In genomic region chr7:101940830-101941229, GRCh38 we compare ENCODE assay signal across 10 cellular contexts.
DNase-seq lines count a peak whose midpoint lies in the region; ATAC-seq, FAIRE-seq and TF ChIP-seq lines count a peak whose summit lies in the region.
"Had no signal": no experiment of that assay in that cellular context is flagged by ENCODE, and none has a peak within 500 bp of the region (broad histone marks: within the 10 kb centered on the region; RNA-seq: fewer than 3 reads in every experiment).

No MANE protein-coding gene starts in this region.

- no peak overlapping the region for H3K27ac Mint-ChIP-seq in stimulated activated effector memory CD8-positive, alpha-beta T cell treated with anti-CD3 and anti-CD28 coated beads, Interleukin-12 subunit alpha, Interleukin-12 subunit beta, amount 100 ng/mL, for 72 hours
- H3K27ac Mint-ChIP-seq in activated T-helper 17 cell treated with anti-CD3 and anti-CD28 coated beads, Interleukin-2, amount 50 U/mL, for 72 hours, result no peak overlapping the region
- H3K27ac Mint-ChIP-seq in stimulated activated memory B cell treated with anti-CD40 and anti-IgM and Interleukin-4, amounts not matched to agents 10 μg/mL and 1 μg/mL and 100 μg/mL, for 72 hours, result no peak overlapping the region
- H3K27ac Mint-ChIP-seq: stimulated activated naive CD8-positive, alpha-beta T cell treated with anti-CD3 and anti-CD28 coated beads, Interleukin-15, Interleukin-2, amounts not matched to agents 100 ng/mL and 50 ng/mL, for 24 hours had no signal

- CTCF ChIA-PET in GM12878 (lab: Yijun Ruan, JAX), result interaction anchor here (0.7 to 1.3 kb wide), 2 partner anchors 14 to 15 kb away, joined by 3 read pairs; no protein-coding TSS in a partner anchor

- no peaks in the 10 kb centered on the region for H3K36me3 Mint-ChIP-seq in stimulated activated effector memory CD8-positive, alpha-beta T cell treated with anti-CD3 and anti-CD28 coated beads, Interleukin-12 subunit alpha, Interleukin-12 subunit beta, amount 100 ng/mL, for 72 hours
- no peaks in the 10 kb centered on the region for H3K36me3 Mint-ChIP-seq in activated T-helper 17 cell treated with anti-CD3 and anti-CD28 coated beads, Interleukin-2, amount 50 U/mL, for 72 hours (ENCODE audit: low read depth)
- H3K36me3 Mint-ChIP-seq in stimulated activated memory B cell treated with anti-CD40 and anti-IgM and Interleukin-4, amounts not matched to agents 10 μg/mL and 1 μg/mL and 100 μg/mL, for 72 hours, result peaks cover 9% of the 10 kb centered on the region

- DNase-seq in MM.1S, result no peak
- no peak for DNase-seq in GM12878 (ENCODE audit: low read depth, low spot score)
- peak; percentile 29 for DNase-seq in mesenchymal stem cell
- no peak for DNase-seq in NCI-H1694 treated with DMSO at 0.1 percent for 48 hours (lab: John Stamatoyannopoulos, UW)
- DNase-seq in stimulated activated effector memory CD8-positive, alpha-beta T cell treated with anti-CD3 and anti-CD28 coated beads, Interleukin-12 subunit alpha, Interleukin-12 subunit beta, amount 100 ng/mL, for 72 hours (ENCODE audit: low spot score in 2 of 2), result no peak
- DNase-seq: nucleus accumbens had no signal

- H3K18ac ChIP-seq in mesenchymal stem cell (ENCODE audit: low read depth in 1 of 2, low read length in 2 of 2), result peak overlapping the region; percentile 31 to 53

- no peaks in the 10 kb centered on the region for H3K9me2 ChIP-seq in MM.1S (replicated peaks; ENCODE audit: insufficient read depth, low read length)

- H3K4me1 ChIP-seq in BLaER1 (peaks cover 95% of the 10 kb centered on the region), MM.1S (ENCODE audit: low read length) (peaks cover 40% of the 10 kb centered on the region), GM12878 (ENCODE audit: control insufficient read depth, insufficient read depth, low read length) (peaks cover 48% of the 10 kb centered on the region), mesenchymal stem cell (ENCODE audit: control insufficient read depth, insufficient read depth, low read depth, low read length) (peaks cover 40% of the 10 kb centered on the region)

- H3K27me3 Mint-ChIP-seq in activated T-helper 17 cell treated with anti-CD3 and anti-CD28 coated beads, Interleukin-2, amount 50 U/mL, for 72 hours, result no peaks in the 10 kb centered on the region
- H3K27me3 Mint-ChIP-seq in stimulated activated memory B cell treated with anti-CD40 and anti-IgM and Interleukin-4, amounts not matched to agents 10 μg/mL and 1 μg/mL and 100 μg/mL, for 72 hours, result no peaks in the 10 kb centered on the region
- H3K27me3 Mint-ChIP-seq: stimulated activated naive CD8-positive, alpha-beta T cell treated with anti-CD3 and anti-CD28 coated beads, Interleukin-15, Interleukin-2, amounts not matched to agents 100 ng/mL and 50 ng/mL, for 24 hours had no signal

- peak overlapping the region in 1 of 2 experiments; percentile 27 for H3K4ac ChIP-seq in mesenchymal stem cell (ENCODE audit: low read depth in 1 of 2, low read length in 2 of 2)

- BruUV-seq in GM12878 (replicated peaks; lab: Mats Ljungman, UMichigan), result no TSS peak

- H2AFZ ChIP-seq in MM.1S (ENCODE audit: low read length), result no peak overlapping the region
- no peak overlapping the region for H2AFZ ChIP-seq in GM12878 (ENCODE audit: control insufficient read depth, low read depth, low read length)
- H2AFZ ChIP-seq in mesenchymal stem cell (ENCODE audit: low read depth, low read length), result no peak overlapping the region

- H4K8ac ChIP-seq in mesenchymal stem cell (ENCODE audit: low read length), result no peak overlapping the region

- peaks cover 16% of the 10 kb centered on the region for H3F3A ChIP-seq in MM.1S (ENCODE audit: insufficient read depth, low read length)

- intact Hi-C loops in GM12878 (cut with micrococcal nuclease; ENCODE audit: unreplicated experiment), result no loop called here

- no peak overlapping the region for H3K4me3 Mint-ChIP-seq in stimulated activated effector memory CD8-positive, alpha-beta T cell treated with anti-CD3 and anti-CD28 coated beads, Interleukin-12 subunit alpha, Interleukin-12 subunit beta, amount 100 ng/mL, for 72 hours
- H3K4me3 Mint-ChIP-seq in activated T-helper 17 cell treated with anti-CD3 and anti-CD28 coated beads, Interleukin-2, amount 50 U/mL, for 72 hours, result no peak overlapping the region
- H3K4me3 Mint-ChIP-seq in stimulated activated memory B cell treated with anti-CD40 and anti-IgM and Interleukin-4, amounts not matched to agents 10 μg/mL and 1 μg/mL and 100 μg/mL, for 72 hours, result no peak overlapping the region
- H3K4me3 Mint-ChIP-seq: stimulated activated naive CD8-positive, alpha-beta T cell treated with anti-CD3 and anti-CD28 coated beads, Interleukin-15, Interleukin-2, amounts not matched to agents 100 ng/mL and 50 ng/mL, for 24 hours had no signal

- no peak overlapping the region for H4K91ac ChIP-seq in mesenchymal stem cell (ENCODE audit: low read length)

- 80% methylated on average over 8 of the region's 9 CpGs for WGBS in GM12878 (ENCODE audit: insufficient coverage, insufficient replicate concordance, low lambda C conversion rate, missing lambda C conversion rate)
- WGBS in mesenchymal stem cell, result 60% methylated on average over 9 of the region's 9 CpGs

- TF ChIP-seq RAD21 in GM12878 (IDR thresholded peaks at IDR 0.05; ENCODE audit: insufficient read depth, low read depth, low read length), result no peak

- in situ Hi-C loops in GM12878 (cut with MboI), result no loop called here

- H3K79me2 ChIP-seq in MM.1S (ENCODE audit: low read length), result peaks cover 72% of the 10 kb centered on the region
- peaks cover 6% of the 10 kb centered on the region for H3K79me2 ChIP-seq in GM12878 (ENCODE audit: control insufficient read depth, insufficient read depth, low read length)

- TF ChIP-seq POLR2A in GM12878 (IDR thresholded peaks at IDR 0.05; ENCODE audit: low read depth, low read length), result no peak

- SMC1A ChIA-PET in GM12878 (lab: Charles Lee; ENCODE audit: uncharacterized antibody, unreplicated experiment), result interaction anchor here (0.6 to 3.7 kb wide), 11 partner anchors 9 to 123 kb away, joined by 3 to 21 read pairs (median 4); no protein-coding TSS in a partner anchor

- ATAC-seq in GM12878, result no peak
- no peak for ATAC-seq in stimulated activated effector memory CD8-positive, alpha-beta T cell treated with anti-CD3 and anti-CD28 coated beads, Interleukin-12 subunit alpha, Interleukin-12 subunit beta, amount 100 ng/mL, for 72 hours
- ATAC-seq in activated T-helper 17 cell treated with anti-CD3 and anti-CD28 coated beads, Interleukin-2, amount 50 U/mL, for 72 hours (replicated peaks), result no peak
- ATAC-seq in stimulated activated memory B cell treated with anti-CD40 and anti-IgM and Interleukin-4, amounts not matched to agents 10 μg/mL and 1 μg/mL and 100 μg/mL, for 72 hours, result no peak

- peak overlapping the region; percentile 79 for H3K4me2 ChIP-seq in BLaER1
- peak overlapping the region; percentile 48; the same call in 1 of the 2 replicates for H3K4me2 ChIP-seq in MM.1S (ENCODE audit: low read depth, low read length)
- H3K4me2 ChIP-seq in GM12878 (ENCODE audit: control insufficient read depth, insufficient read depth), result peak overlapping the region; percentile 7; the same call in 1 of the 2 replicates
- no peak overlapping the region for H3K4me2 ChIP-seq in mesenchymal stem cell (ENCODE audit: low read length, poor library complexity, severe bottlenecking)

- no peaks in the 10 kb centered on the region for H3K9me3 Mint-ChIP-seq in stimulated activated effector memory CD8-positive, alpha-beta T cell treated with anti-CD3 and anti-CD28 coated beads, Interleukin-12 subunit alpha, Interleukin-12 subunit beta, amount 100 ng/mL, for 72 hours
- H3K9me3 Mint-ChIP-seq in activated T-helper 17 cell treated with anti-CD3 and anti-CD28 coated beads, Interleukin-2, amount 50 U/mL, for 72 hours, result no peaks in the 10 kb centered on the region
- H3K9me3 Mint-ChIP-seq in stimulated activated memory B cell treated with anti-CD40 and anti-IgM and Interleukin-4, amounts not matched to agents 10 μg/mL and 1 μg/mL and 100 μg/mL, for 72 hours, result peaks cover 3% of the 10 kb centered on the region
- H3K9me3 Mint-ChIP-seq: stimulated activated naive CD8-positive, alpha-beta T cell treated with anti-CD3 and anti-CD28 coated beads, Interleukin-15, Interleukin-2, amounts not matched to agents 100 ng/mL and 50 ng/mL, for 24 hours had no signal

- no peak for TF ChIP-seq EP300 in GM12878 (IDR thresholded peaks at IDR 0.05; ENCODE audit: borderline replicate concordance in 1 of 2, control insufficient read depth in 1 of 2, low read depth in 2 of 2, low read length in 2 of 2)

- no peak overlapping the region for H2BK12ac ChIP-seq in mesenchymal stem cell (ENCODE audit: low read length in 2 of 2)

- H3K36me3 ChIP-seq in BLaER1, result peaks cover 25% of the 10 kb centered on the region
- no peaks in the 10 kb centered on the region for H3K36me3 ChIP-seq in MM.1S (replicated peaks; ENCODE audit: insufficient read depth, low read length)
- peaks cover 0 to 1% of the 10 kb centered on the region in 2 experiments; a peak in 1 of 4 replicates for H3K36me3 ChIP-seq in GM12878 (ENCODE audit: control insufficient read depth in 2 of 2, insufficient read depth in 2 of 2, low read length in 1 of 2)
- H3K36me3 ChIP-seq in mesenchymal stem cell (ENCODE audit: control insufficient read depth in 1 of 2, insufficient read depth in 2 of 2, low read depth in 1 of 2, low read length in 2 of 2), result peaks cover 0 to 4% of the 10 kb centered on the region in 2 experiments

- no peak overlapping the region for H2BK5ac ChIP-seq in mesenchymal stem cell (ENCODE audit: low read depth, low read length, poor library complexity, severe bottlenecking)

- POLR2A ChIA-PET in GM12878 (lab: Charles Lee), result interaction anchor here (0.5 to 2.6 kb wide), 5 partner anchors 12 to 133 kb away, joined by 3 to 12 read pairs (median 3); no protein-coding TSS in a partner anchor

- peaks cover 10% of the 10 kb centered on the region for H3K4me1 Mint-ChIP-seq in stimulated activated effector memory CD8-positive, alpha-beta T cell treated with anti-CD3 and anti-CD28 coated beads, Interleukin-12 subunit alpha, Interleukin-12 subunit beta, amount 100 ng/mL, for 72 hours
- peaks cover 8% of the 10 kb centered on the region for H3K4me1 Mint-ChIP-seq in activated T-helper 17 cell treated with anti-CD3 and anti-CD28 coated beads, Interleukin-2, amount 50 U/mL, for 72 hours
- peaks cover 31% of the 10 kb centered on the region for H3K4me1 Mint-ChIP-seq in stimulated activated memory B cell treated with anti-CD40 and anti-IgM and Interleukin-4, amounts not matched to agents 10 μg/mL and 1 μg/mL and 100 μg/mL, for 72 hours

- peak overlapping the region; percentile 34 for H3K9ac ChIP-seq in BLaER1
- no peak overlapping the region for H3K9ac ChIP-seq in MM.1S (ENCODE audit: low read length)
- no peak overlapping the region for H3K9ac ChIP-seq in GM12878 (ENCODE audit: control insufficient read depth, insufficient read depth, low read length)
- H3K9ac ChIP-seq in mesenchymal stem cell (ENCODE audit: low read length), result no peak overlapping the region

- no peak overlapping the region for H2BK120ac ChIP-seq in mesenchymal stem cell (ENCODE audit: low read depth, low read length)

- RAD21 ChIA-PET in GM12878 (lab: Charles Lee; ENCODE audit: unreplicated experiment), result interaction anchor here (0.7 to 3.6 kb wide), 9 partner anchors 14 to 124 kb away, joined by 3 to 28 read pairs (median 3); no protein-coding TSS in a partner anchor

- H4K20me1 ChIP-seq in BLaER1, result peaks cover 36% of the 10 kb centered on the region
- H4K20me1 ChIP-seq in MM.1S (ENCODE audit: insufficient read depth, low read length), result peaks cover 6% of the 10 kb centered on the region; the same call in 1 of the 2 replicates
- H4K20me1 ChIP-seq in GM12878 (ENCODE audit: control insufficient read depth, insufficient read depth), result no peaks in the 10 kb centered on the region

- H3K79me1 ChIP-seq in mesenchymal stem cell (replicated peaks; ENCODE audit: low read length, poor library complexity, severe bottlenecking), result peaks cover 47% of the 10 kb centered on the region

- H3K14ac ChIP-seq in mesenchymal stem cell (ENCODE audit: low read length in 2 of 2), result no peak overlapping the region

- TF ChIP-seq CTCF in MM.1S (IDR thresholded peaks at IDR 0.05; ENCODE audit: low read length) (no peak), GM12878 (IDR thresholded peaks at IDR 0.05 in 2 of 3, conservative IDR thresholded peaks at IDR 0.05 in 1 of 3; ENCODE audit: control insufficient read depth in 2 of 3, extremely low read depth in 1 of 3, insufficient read depth in 1 of 3, low read depth in 3 of 3, low read length in 3 of 3) (no peak)

- no peak overlapping the region for H2BK15ac ChIP-seq in mesenchymal stem cell (ENCODE audit: low read depth, poor library complexity, severe bottlenecking)

- H3K27ac ChIP-seq in BLaER1 (peak overlapping the region; percentile 61), MM.1S (ENCODE audit: low read length) (no peak overlapping the region), GM12878 (ENCODE audit: control insufficient read depth, insufficient read depth) (no peak overlapping the region), mesenchymal stem cell (ENCODE audit: low read length, poor library complexity, severe bottlenecking) (no peak overlapping the region)

- H3K9me3 ChIP-seq in BLaER1 (peaks cover 12% of the 10 kb centered on the region; the same call in 1 of the 2 replicates), MM.1S (replicated peaks; ENCODE audit: insufficient read depth, low read length) (no peaks in the 10 kb centered on the region), GM12878 (replicated peaks; ENCODE audit: control insufficient read depth, insufficient read depth, low read length) (no peaks in the 10 kb centered on the region; the same call in 2 of the 3 replicates), mesenchymal stem cell (ENCODE audit: control insufficient read depth, low read length) (peaks cover 2% of the 10 kb centered on the region)

- no peaks in the 10 kb centered on the region for H3K27me3 ChIP-seq in BLaER1
- H3K27me3 ChIP-seq in MM.1S (replicated peaks; ENCODE audit: insufficient read depth, low read length), result no peaks in the 10 kb centered on the region
- no peaks in the 10 kb centered on the region for H3K27me3 ChIP-seq in GM12878 (replicated peaks in 1 of 2; ENCODE audit: control insufficient read depth in 2 of 2, insufficient read depth in 2 of 2, low read length in 1 of 2)
- H3K27me3 ChIP-seq in mesenchymal stem cell (ENCODE audit: control insufficient read depth in 1 of 2, insufficient read depth in 1 of 2, low read length in 2 of 2), result no peaks in the 10 kb centered on the region

- H3K4me3 ChIP-seq in BLaER1 (no peak overlapping the region), MM.1S (ENCODE audit: low read length) (no peak overlapping the region), GM12878 (no peak overlapping the region), mesenchymal stem cell (ENCODE audit: insufficient read depth in 1 of 2, low read depth in 1 of 2, low read length in 2 of 2) (no peak overlapping the region)

- H2AK5ac ChIP-seq in mesenchymal stem cell (ENCODE audit: low read length, severe bottlenecking), result no peak overlapping the region

- FAIRE-seq in GM12878 (lab: Jason Lieb, UNC), result no peak

- no peak overlapping the region for H3K23ac ChIP-seq in mesenchymal stem cell (ENCODE audit: low read length in 2 of 2)
